8 cellular contexts compared by ENCODE assay signal in the genomic region with DNA sequence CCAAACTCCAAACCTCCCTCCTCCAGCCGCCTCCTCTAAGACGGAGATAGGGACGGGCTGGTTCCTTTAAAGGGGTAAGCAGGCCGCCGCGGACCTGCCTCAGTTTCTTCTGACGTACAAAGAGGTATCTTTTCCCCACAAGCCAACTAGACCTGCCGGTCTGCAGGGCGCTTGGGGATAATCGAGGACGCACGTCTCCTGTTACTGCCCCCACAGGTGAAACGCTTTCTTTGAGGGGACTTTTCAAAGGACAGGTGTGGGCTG. TPM values are rescaled to one million over a fixed set of nuclear protein-coding genes. Genes with fewer than 3 reads are reported as not detected.
DNase-seq lines count a peak whose midpoint lies in the region; ATAC-seq, FAIRE-seq and TF ChIP-seq lines count a peak whose summit lies in the region.

No MANE protein-coding gene starts in this region.

- no peaks in the 10 kb centered on the region for H3K9me2 ChIP-seq in hepatocyte (replicated peaks; ENCODE audit: insufficient read depth)

- peak overlapping the region; percentile 91 for H3K4me3 Mint-ChIP-seq in activated B cell treated with CpG ODN at 0.5 μM for 24 hours

- H2AFZ ChIP-seq in hepatocyte = peak overlapping the region; percentile 62

- WGBS in hepatocyte (ENCODE audit: low lambda C conversion rate, missing lambda C conversion rate) = 2% methylated on average over 13 of the region's 13 CpGs
- 0 to 1% (median 1%) methylated on average over 13 of the region's 13 CpGs for WGBS in small intestine, 3 donors

- POLR2A ChIA-PET in AG04450 (lab: Yijun Ruan, JAX) (interaction anchor here (0.6 kb wide), 1 partner anchor 70 kb away, joined by 3 read pairs; no protein-coding TSS in a partner anchor), activated B cell treated with CpG ODN at 0.5 μM for 24 hours (lab: Charles Lee) (interaction anchor here (0.6 to 3.2 kb wide), 6 partner anchors 19 to 108 kb away, joined by 3 to 22 read pairs (median 11); a partner anchor contains a TSS)

- H3K9me3 Mint-ChIP-seq in activated B cell treated with CpG ODN at 0.5 μM for 24 hours = no peaks in the 10 kb centered on the region

- no peaks in the 10 kb centered on the region for H4K20me1 ChIP-seq in hepatocyte (ENCODE audit: insufficient read depth, poor library complexity, severe bottlenecking)

- H3K27ac ChIP-seq in AG04450 (ENCODE audit: low read depth, low read length) (peak overlapping the region; percentile 3), hepatocyte (peak overlapping the region; percentile 98), small intestine (ENCODE audit: low read depth in 1 of 2, low read length in 1 of 2) (peak overlapping the region; percentile 97 to 100)

- peak overlapping the region; percentile 65 for H3K4me3 ChIP-seq in AG04450 (ENCODE audit: low read depth, low read length)
- peak overlapping the region; percentile 78 for H3K4me3 ChIP-seq in hepatocyte
- H3K4me3 ChIP-seq in small intestine (ENCODE audit: low read depth in 1 of 2, low read length in 2 of 2) = peak overlapping the region; percentile 94 to 100

- DNase-seq in AG04450 (ENCODE audit: low read depth, low spot score) (no peak), GM19239 (ENCODE audit: insufficient read length, low spot score) (no peak), activated B cell treated with CpG ODN at 0.5 μM for 24 hours (no peak), hepatocyte (ENCODE audit: low spot score) (no peak), small intestine (peak; percentile 53), NCI-H1048 (lab: John Stamatoyannopoulos, UW) (no peak), RPMI8226 (no peak)

- H3K9me3 ChIP-seq in AG04450 (ENCODE audit: control insufficient read depth, insufficient read depth, low read length) = no peaks in the 10 kb centered on the region
- no peaks in the 10 kb centered on the region for H3K9me3 ChIP-seq in hepatocyte (ENCODE audit: low read depth)
- H3K9me3 ChIP-seq in small intestine (ENCODE audit: control insufficient read depth, low read depth) = no peaks in the 10 kb centered on the region

- CTCF ChIA-PET in AG04450 (lab: Charles Lee) (interaction anchor here (1.0 kb wide), 1 partner anchor 108 kb away, joined by 3 read pairs; a partner anchor contains a TSS), activated B cell treated with CpG ODN at 0.5 μM for 24 hours (lab: Charles Lee) (interaction anchor here (1.5 to 1.9 kb wide), 2 partner anchors 11 to 124 kb away, joined by 3 to 4 read pairs; no protein-coding TSS in a partner anchor)

- FAIRE-seq in GM19239 (lab: Jason Lieb, UNC) (peak; percentile 80), small intestine (lab: Jason Lieb, UNC) (no peak)

- no peak for TF ChIP-seq CTCF in AG04450 (IDR thresholded peaks at IDR 0.05; ENCODE audit: low read depth, low read length)
- no peak for TF ChIP-seq CTCF in activated B cell treated with CpG ODN at 0.5 μM for 24 hours (IDR thresholded peaks at IDR 0.05)
- no peak for TF ChIP-seq CTCF in hepatocyte (IDR thresholded peaks at IDR 0.05; ENCODE audit: poor library complexity)

- H3K27me3 ChIP-seq in AG04450 (ENCODE audit: control insufficient read depth, insufficient read depth, low read length) (no peaks in the 10 kb centered on the region), hepatocyte (no peaks in the 10 kb centered on the region), small intestine (ENCODE audit: control insufficient read depth in 2 of 2, insufficient read depth in 2 of 2, low read length in 2 of 2) (no peaks in the 10 kb centered on the region)

- H3K4me1 ChIP-seq in hepatocyte (ENCODE audit: insufficient read depth) = peaks cover 7% of the 10 kb centered on the region
- peaks cover 0 to 4% of the 10 kb centered on the region in 2 donors for H3K4me1 ChIP-seq in small intestine (ENCODE audit: control insufficient read depth in 2 of 2, insufficient read depth in 1 of 2, low read depth in 1 of 2, low read length in 1 of 2)

- peaks cover 33% of the 10 kb centered on the region for H3K4me1 Mint-ChIP-seq in activated B cell treated with CpG ODN at 0.5 μM for 24 hours

- intact Hi-C loops in activated B cell treated with CpG ODN at 0.5 μM for 24 hours (cut with micrococcal nuclease) = no loop called here

- peaks cover 6% of the 10 kb centered on the region for H3K36me3 Mint-ChIP-seq in activated B cell treated with CpG ODN at 0.5 μM for 24 hours (ENCODE audit: low read depth)

- H3K27me3 Mint-ChIP-seq in activated B cell treated with CpG ODN at 0.5 μM for 24 hours = no peaks in the 10 kb centered on the region

- H3K27ac Mint-ChIP-seq in activated B cell treated with CpG ODN at 0.5 μM for 24 hours = peak overlapping the region; percentile 92

- H3K36me3 ChIP-seq in hepatocyte (replicated peaks; ENCODE audit: insufficient read depth, low read depth) = no peaks in the 10 kb centered on the region
- H3K36me3 ChIP-seq in small intestine (ENCODE audit: control insufficient read depth in 2 of 2, insufficient read depth in 2 of 2, low read length in 2 of 2) = no peaks in the 10 kb centered on the region

- peak overlapping the region; percentile 85 for H3K4me2 ChIP-seq in hepatocyte

- ATAC-seq in activated B cell treated with CpG ODN at 0.5 μM for 24 hours (ENCODE audit: low read depth) (no peak), GM19397 (IDR thresholded peaks at IDR 0.05; ENCODE audit: unreplicated experiment) (no peak)

- H3K79me2 ChIP-seq in hepatocyte = peaks cover 36% of the 10 kb centered on the region

RNA-seq across cellular contexts. Expression of a gene that starts 25.1 kb away (rescaled TPM):
- polyA plus RNA-seq in AG04450 (2011; rRNA removed) = 11.0 and 14.4 TPM in 2 replicates
- 46.9 and 71.1 TPM in 2 replicates for polyA minus RNA-seq in AG04450 (2011; rRNA and poly(A)+ RNA removed)
- total RNA-seq in activated B cell treated with CpG ODN at 0.5 μM for 24 hours = 31.5 and 34.1 TPM in 2 replicates
- 22.7 and 22.9 TPM in 2 replicates for total RNA-seq in hepatocyte
- 12.9 and 14.0 TPM in 2 replicates for polyA plus RNA-seq in hepatocyte
- polyA plus RNA-seq in small intestine = 10 to 100 TPM in 2 of 3 donors, 1 to 10 TPM in 1; 10.0 to 18.5 (median 15.2) TPM

RNA-seq across cellular contexts. Expression of a gene that starts 31.1 kb away (rescaled TPM):
- polyA plus RNA-seq in AG04450 (2011; rRNA removed) (14.3 and 15.1 TPM in 2 replicates), hepatocyte (9.5 and 9.9 TPM in 2 replicates), small intestine (1 to 10 TPM in 2 of 3 donors, under 1 TPM in 1; 0.89 to 9.7 (median 5.1) TPM)
- 15.9 and 18.3 TPM in 2 replicates for polyA minus RNA-seq in AG04450 (2011; rRNA and poly(A)+ RNA removed)
- total RNA-seq in activated B cell treated with CpG ODN at 0.5 μM for 24 hours (17.0 and 22.9 TPM in 2 replicates), hepatocyte (4.8 and 7.1 TPM in 2 replicates)

RNA-seq across cellular contexts. Expression of a gene that starts 32.8 kb away (rescaled TPM):
- polyA plus RNA-seq in AG04450 (2011; rRNA removed) (0.09 TPM in 1 of 2 replicates, not detected in the other), hepatocyte (not detected in 2 replicates), small intestine (not detected)
- not detected in 2 replicates for polyA minus RNA-seq in AG04450 (2011; rRNA and poly(A)+ RNA removed)
- total RNA-seq in activated B cell treated with CpG ODN at 0.5 μM for 24 hours (not detected in 2 replicates), hepatocyte (not detected in 2 replicates)

RNA-seq across cellular contexts. Expression of a gene that starts 53.5 kb away (rescaled TPM):
- polyA plus RNA-seq in AG04450 (2011; rRNA removed) (10.5 and 14.0 TPM in 2 replicates), hepatocyte (3.9 and 6.7 TPM in 2 replicates), small intestine (10 to 100 TPM in 1 of 3 donors, 1 to 10 TPM in 2; 1.8 to 13.9 (median 3.2) TPM)
- polyA minus RNA-seq in AG04450 (2011; rRNA and poly(A)+ RNA removed) = 17.1 and 18.3 TPM in 2 replicates
- total RNA-seq in activated B cell treated with CpG ODN at 0.5 μM for 24 hours (22.1 and 26.3 TPM in 2 replicates), hepatocyte (10.9 and 12.7 TPM in 2 replicates)

RNA-seq across cellular contexts. Expression of a gene that starts 59.0 kb away (rescaled TPM):
- not detected in 2 replicates for polyA plus RNA-seq in AG04450 (2011; rRNA removed)
- polyA minus RNA-seq in AG04450 (2011; rRNA and poly(A)+ RNA removed) = not detected in 2 replicates
- not detected in 2 replicates for total RNA-seq in activated B cell treated with CpG ODN at 0.5 μM for 24 hours
- 0.20 TPM in 1 of 2 replicates, not detected in the other for total RNA-seq in hepatocyte
- not detected in 2 replicates for polyA plus RNA-seq in hepatocyte
- not detected for polyA plus RNA-seq in small intestine

Comparison
In these comparisons a context has a peak if more than half of its experiments do, and no peak if none do; other contexts are left out.
1. H3K27ac ChIP-seq: peak in every context shown above with its lines; median percentile 98 in small intestine; 98 in hepatocyte; 3 in AG04450.